In the genomic region with DNA sequence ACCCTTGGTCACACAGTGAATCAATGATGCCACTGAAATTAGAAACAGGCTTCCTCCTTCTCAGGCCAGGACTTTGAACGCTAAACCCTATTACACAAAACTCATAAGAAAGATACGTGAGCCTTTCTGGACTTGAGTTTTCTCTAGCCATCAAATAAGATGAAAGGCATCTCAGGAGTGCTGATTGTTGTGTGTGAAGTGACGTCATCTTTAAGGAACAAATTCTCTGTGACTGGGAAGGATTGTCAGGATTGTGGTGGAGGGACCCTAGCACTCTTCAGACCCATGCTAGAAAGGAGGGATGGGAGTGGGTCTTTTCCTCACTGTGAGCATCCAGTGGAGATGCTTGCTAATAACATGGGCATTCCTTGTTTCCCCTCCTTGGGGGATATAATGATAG, we compare ENCODE assay signal across 9 cellular contexts. TPM values are rescaled to one million over a fixed set of nuclear protein-coding genes. Genes with fewer than 3 reads are reported as not detected.
"Had no signal": no experiment of that assay in that cellular context is flagged by ENCODE, and none has a peak within 500 bp of the region (broad histone marks: within the 10 kb centered on the region; RNA-seq: fewer than 3 reads in every experiment).

No MANE protein-coding gene starts in this region.

- FAIRE-seq: HepG2, HTR-8/SVneo had no signal

- H3K4me1 Mint-ChIP-seq: IgD-negative memory B cell had no signal

- H3K27ac Mint-ChIP-seq: IgD-negative memory B cell had no signal

- H3K36me3 Mint-ChIP-seq: IgD-negative memory B cell had no signal

- H3K4me3 Mint-ChIP-seq: IgD-negative memory B cell had no signal

- DNase-seq: IMR-90, KBM-7, KG1 had no signal

- ATAC-seq: HepG2 had no signal

- H3K27ac ChIP-seq: HL-60 had no signal

RNA-seq across cellular contexts. Expression of a gene that starts 40.0 kb away (rescaled TPM):
- total RNA-seq: HepG2, HT-29, HT1080, IMR-90 had no signal
- polyA plus RNA-seq: HepG2, IgD-negative memory B cell, IMR-90 had no signal

RNA-seq across cellular contexts. Expression of a gene that starts 44.9 kb away (rescaled TPM):
- polyA plus RNA-seq: IgD-negative memory B cell had no signal
